9 cellular contexts compared by ENCODE assay signal in the genomic region with DNA sequence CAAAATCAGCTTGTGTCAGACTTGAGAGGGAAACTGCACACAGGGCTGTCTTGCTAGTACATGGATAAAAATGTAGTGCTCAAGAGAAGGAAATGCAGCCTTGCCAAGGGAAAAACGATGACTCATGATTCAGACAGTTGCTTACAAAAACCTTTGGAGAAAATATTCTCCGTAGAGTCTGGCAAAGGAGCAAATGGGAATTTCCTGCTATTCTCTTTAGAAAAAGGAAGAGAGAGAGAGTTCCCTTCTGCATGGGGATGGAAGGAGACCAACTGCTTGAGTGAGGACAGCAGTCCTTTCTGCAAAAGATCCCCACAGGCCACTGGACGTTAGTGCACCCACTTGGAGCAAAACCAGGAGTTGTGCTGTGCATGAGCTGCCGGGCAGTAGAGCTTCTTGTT. TPM values are rescaled to one million over a fixed set of nuclear protein-coding genes. Genes with fewer than 3 reads are reported as not detected.
DNase-seq lines count a peak whose midpoint lies in the region; ATAC-seq and TF ChIP-seq lines count a peak whose summit lies in the region.
"Had no signal": no experiment of that assay in that cellular context is flagged by ENCODE, and none has a peak within 500 bp of the region (broad histone marks: within the 10 kb centered on the region; RNA-seq: fewer than 3 reads in every experiment).

No MANE protein-coding gene starts in this region.

- POLR2A ChIA-PET in A673 (lab: Charles Lee; ENCODE audit: low non-redundant PET) = no interaction called here

- intact Hi-C loops in A673 (cut with micrococcal nuclease; ENCODE audit: unreplicated experiment) = no loop called here

- H2BK5ac ChIP-seq in mesendoderm (ENCODE audit: low read length) = no peak overlapping the region

- no peak overlapping the region for H2BK15ac ChIP-seq in mesendoderm (replicated peaks; ENCODE audit: low read depth)

- ATAC-seq in activated naive CD4-positive, alpha-beta T cell treated with anti-CD3 and anti-CD28 coated beads, Interleukin-2, amount 50 U/mL, for 72 hours = no peak
- no peak for ATAC-seq in activated CD4-positive, CD25-positive, alpha-beta regulatory T cell treated with anti-CD3 and anti-CD28 coated beads, Interleukin-2, amount 50 U/mL, for 24 hours
- ATAC-seq: T-cell had no signal

- no peak for TF ChIP-seq CTCF in A673 (conservative IDR thresholded peaks at IDR 0.05; ENCODE audit: low read depth, low read length)
- no peak for TF ChIP-seq CTCF in GM20000 (IDR thresholded peaks at IDR 0.05; ENCODE audit: extremely low read depth, missing control alignments)

- WGBS in mesendoderm (ENCODE audit: extremely low coverage, insufficient coverage, low lambda C conversion rate) = no CpG with 5 or more reads among the region's 4 CpGs

- no peak overlapping the region for H3K18ac ChIP-seq in mesendoderm (ENCODE audit: low read length)

- H3K4me1 ChIP-seq in A673 (ENCODE audit: insufficient read depth, low read length, poor library complexity, severe bottlenecking) (no peaks in the 10 kb centered on the region), mesendoderm (ENCODE audit: control insufficient read depth, low read depth, low read length) (no peaks in the 10 kb centered on the region)

- no peak overlapping the region for H3K4me2 ChIP-seq in mesendoderm (ENCODE audit: low read length)

- no peaks in the 10 kb centered on the region for H3K36me3 Mint-ChIP-seq in activated naive CD4-positive, alpha-beta T cell treated with anti-CD3 and anti-CD28 coated beads, Interleukin-2, amount 50 U/mL, for 72 hours
- H3K36me3 Mint-ChIP-seq: T-cell had no signal

- no peak overlapping the region for H4K5ac ChIP-seq in mesendoderm (ENCODE audit: low read length)

- H3K4me3 ChIP-seq in A673 (ENCODE audit: low read depth, low read length, poor library complexity, severe bottlenecking) (no peak overlapping the region), mesendoderm (ENCODE audit: low read length) (no peak overlapping the region)

- CTCF ChIA-PET in A673 (lab: Charles Lee) = no interaction called here

- no peak overlapping the region for H3K9ac ChIP-seq in mesendoderm (ENCODE audit: low read length)

- no peaks in the 10 kb centered on the region for H3K9me3 ChIP-seq in A673 (ENCODE audit: low read depth, low read length, poor library complexity, severe bottlenecking)

- H3K27me3 ChIP-seq in A673 (replicated peaks; ENCODE audit: insufficient read depth, low read depth, low read length, poor library complexity) (no peaks in the 10 kb centered on the region), mesendoderm (ENCODE audit: insufficient read depth, low read length, poor library complexity) (no peaks in the 10 kb centered on the region)

- no peak overlapping the region for H3K27ac Mint-ChIP-seq in activated naive CD4-positive, alpha-beta T cell treated with anti-CD3 and anti-CD28 coated beads, Interleukin-2, amount 50 U/mL, for 72 hours
- H3K27ac Mint-ChIP-seq: T-cell had no signal

- in situ Hi-C loops in KBM-7 (cut with MboI; ENCODE audit: low pct_unique_long_range_greater_than_20kb, low sequenced_read_pairs) = no loop called here

- peaks cover 0 to 4% of the 10 kb centered on the region in 2 donors for H3K9me3 Mint-ChIP-seq in activated naive CD4-positive, alpha-beta T cell treated with anti-CD3 and anti-CD28 coated beads, Interleukin-2, amount 50 U/mL, for 72 hours
- H3K9me3 Mint-ChIP-seq: T-cell had no signal

- no peaks in the 10 kb centered on the region for H3K79me2 ChIP-seq in mesendoderm (ENCODE audit: control insufficient read depth, insufficient read depth, low read length)

- H3K27ac ChIP-seq in A673 (ENCODE audit: low read depth, low read length, poor library complexity, severe bottlenecking) = no peak overlapping the region
- no peak overlapping the region for H3K27ac ChIP-seq in mesendoderm (ENCODE audit: low read depth, low read length)

- H2BK120ac ChIP-seq in mesendoderm (ENCODE audit: low read depth, low read length) = no peak overlapping the region

- no peak overlapping the region for H3K23ac ChIP-seq in mesendoderm (ENCODE audit: low read length)

- H3K79me1 ChIP-seq in mesendoderm (ENCODE audit: low read length) = no peaks in the 10 kb centered on the region

- H2AK5ac ChIP-seq in mesendoderm (ENCODE audit: low read length) = no peak overlapping the region

- peak; percentile 52 for DNase-seq in A673 (ENCODE audit: low spot score)
- peak; percentile 72 for DNase-seq in KBM-7
- peak; percentile 95 for DNase-seq in dermis blood vessel endothelial cell
- peak; percentile 54 for DNase-seq in mesendoderm
- no peak for DNase-seq in activated naive CD4-positive, alpha-beta T cell treated with anti-CD3 and anti-CD28 coated beads, Interleukin-2, amount 50 U/mL, for 72 hours (ENCODE audit: low spot score in 2 of 2)
- no peak for DNase-seq in GM20000 (ENCODE audit: low spot score)
- DNase-seq in NAMALWA (ENCODE audit: low spot score) = no peak
- DNase-seq: T-cell had no signal

- no peak overlapping the region for H4K8ac ChIP-seq in mesendoderm (ENCODE audit: low read depth, low read length)

- H3K36me3 ChIP-seq in A673 (ENCODE audit: insufficient read depth, low read length, poor library complexity, severe bottlenecking) (no peaks in the 10 kb centered on the region), mesendoderm (ENCODE audit: control insufficient read depth, insufficient read depth, low read length) (no peaks in the 10 kb centered on the region)

- no peak overlapping the region for H3K4ac ChIP-seq in mesendoderm (ENCODE audit: low read depth, low read length)

- no peak overlapping the region for H3K56ac ChIP-seq in mesendoderm (ENCODE audit: low read length)

- BruUV-seq in A673 (replicated peaks; lab: Mats Ljungman, UMichigan) = no TSS peak

RNA-seq across cellular contexts. Expression of a gene that starts 7.6 kb away (rescaled TPM):
- total RNA-seq in A673 (2021) = not detected in 2 replicates
- not detected in 2 replicates for total RNA-seq in dermis blood vessel endothelial cell
- polyA plus RNA-seq in mesendoderm (2013, experiment 1 of 2) = not detected
- polyA plus RNA-seq in mesendoderm (2013, experiment 2 of 2) = not detected
- total RNA-seq in activated naive CD4-positive, alpha-beta T cell treated with anti-CD3 and anti-CD28 coated beads, Interleukin-2, amount 50 U/mL, for 72 hours = under 1 TPM; 0.46 to 0.80 TPM
- total RNA-seq: T-cell had no signal

RNA-seq across cellular contexts. Expression of a gene that starts 38.7 kb away (rescaled TPM):
- 0.19 and 0.26 TPM in 2 replicates for total RNA-seq in A673 (2021)
- total RNA-seq in dermis blood vessel endothelial cell = 0.51 and 0.56 TPM in 2 replicates
- 0.46 TPM for polyA plus RNA-seq in mesendoderm (2013, experiment 1 of 2)
- 0.43 TPM for polyA plus RNA-seq in mesendoderm (2013, experiment 2 of 2)
- 1 to 10 TPM in 1 of 2 donors, under 1 TPM in 1; 0.87 to 3.9 TPM for total RNA-seq in activated naive CD4-positive, alpha-beta T cell treated with anti-CD3 and anti-CD28 coated beads, Interleukin-2, amount 50 U/mL, for 72 hours

Comparison
In these comparisons a context has a peak if more than half of its experiments do, and no peak if none do; other contexts are left out.
1. DNase-seq: peak in A673 (single experiment), KBM-7 (single experiment), dermis blood vessel endothelial cell (single experiment) and mesendoderm (single experiment); none in activated naive CD4-positive, alpha-beta T cell treated with anti-CD3 and anti-CD28 coated beads, Interleukin-2, amount 50 U/mL, for 72 hours (0 of 2), GM20000 (single experiment) and NAMALWA (single experiment).